12 cellular contexts compared by ENCODE assay signal in the genomic region with DNA sequence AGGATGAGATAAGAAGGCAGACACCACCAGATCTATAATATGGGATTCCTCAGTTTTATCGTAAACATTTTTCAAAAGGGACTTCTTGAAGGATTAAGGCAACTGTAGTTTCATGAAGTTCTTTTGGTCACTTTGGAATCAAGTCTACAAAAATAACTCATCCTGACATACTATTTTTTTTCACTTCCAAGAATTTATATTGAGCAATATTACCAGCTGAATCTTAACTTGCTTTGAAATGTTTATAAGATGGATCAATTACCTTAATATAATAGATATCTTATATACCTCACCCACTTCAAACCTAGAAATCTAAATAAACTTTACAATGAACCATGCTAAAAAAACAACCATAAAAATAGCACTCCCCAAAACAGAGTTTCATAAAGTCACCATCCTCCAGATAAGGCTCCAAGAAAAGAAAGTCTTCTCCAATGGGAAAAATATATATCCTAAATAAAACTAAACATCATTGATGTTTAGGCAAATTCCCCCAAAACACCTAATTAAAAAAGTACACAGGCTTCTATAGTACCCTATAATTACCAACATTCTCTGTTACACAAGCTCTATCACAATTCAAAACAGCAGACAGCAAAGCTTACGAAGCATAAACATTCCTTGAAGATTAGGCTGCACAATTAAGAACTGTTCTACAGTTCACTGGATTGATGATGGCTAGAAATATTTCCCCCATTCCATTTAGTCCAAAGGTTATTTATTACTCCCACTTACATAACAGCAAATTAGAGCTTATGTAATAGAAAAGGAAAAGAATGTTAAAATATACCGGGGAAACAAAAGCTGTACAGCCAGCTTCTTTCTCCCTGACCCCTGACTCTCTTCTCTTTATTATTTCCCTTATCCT. TPM values are rescaled to one million over a fixed set of nuclear protein-coding genes. Genes with fewer than 3 reads are reported as not detected.
DNase-seq lines count a peak whose midpoint lies in the region; ATAC-seq, FAIRE-seq and TF ChIP-seq lines count a peak whose summit lies in the region.
"Had no signal": no experiment of that assay in that cellular context is flagged by ENCODE, and none has a peak within 500 bp of the region (broad histone marks: within the 10 kb centered on the region; RNA-seq: fewer than 3 reads in every experiment).

No MANE protein-coding gene starts in this region.

- no peaks in the 10 kb centered on the region for H3K9me1 ChIP-seq in keratinocyte (ENCODE audit: control insufficient read depth, extremely low read depth, insufficient read depth, low read length)

- H3K9ac ChIP-seq in keratinocyte (ENCODE audit: control insufficient read depth, extremely low read depth, insufficient read depth, low read length): no peak overlapping the region

- WGBS in small intestine, 3 donors: 35 to 50% (median 41%) methylated on average over 3 of the region's 3 CpGs

- dilution Hi-C loops in keratinocyte (cut with MboI; ENCODE audit: extremely low pct_ligation_motif_present, low sequenced_read_pairs): no loop called here

- H3K4me1 ChIP-seq in keratinocyte (ENCODE audit: control insufficient read depth, extremely low read depth, insufficient read depth, low read length): peaks cover 10% of the 10 kb centered on the region
- peaks cover 2 to 3% of the 10 kb centered on the region in 2 donors for H3K4me1 ChIP-seq in small intestine (ENCODE audit: control insufficient read depth in 2 of 2, insufficient read depth in 1 of 2, low read depth in 1 of 2, low read length in 1 of 2)

- H3K4me3 ChIP-seq in keratinocyte (ENCODE audit: control insufficient read depth in 2 of 3, extremely low read depth in 1 of 3, insufficient read depth in 2 of 3, low read depth in 1 of 3, low read length in 3 of 3) (peak overlapping the region in 1 of 3 experiments; percentile 19), small intestine (ENCODE audit: low read depth in 1 of 2, low read length in 2 of 2) (no peak overlapping the region)
- H3K4me3 ChIP-seq: GM23338 had no signal

- H4K20me1 ChIP-seq in keratinocyte (ENCODE audit: control insufficient read depth, extremely low read depth, insufficient read depth, low read length): no peaks in the 10 kb centered on the region

- H3K27ac ChIP-seq in keratinocyte (ENCODE audit: control insufficient read depth, insufficient read depth, low read length) (no peak overlapping the region), small intestine (ENCODE audit: low read depth in 1 of 2, low read length in 1 of 2) (peak overlapping the region in 1 of 2 donors; percentile 2)

- H3K36me3 ChIP-seq in keratinocyte (ENCODE audit: control insufficient read depth in 2 of 2, extremely low read depth in 1 of 2, insufficient read depth in 2 of 2, low read length in 2 of 2) (no peaks in the 10 kb centered on the region), small intestine (ENCODE audit: control insufficient read depth in 2 of 2, insufficient read depth in 2 of 2, low read length in 2 of 2) (no peaks in the 10 kb centered on the region)

- H3K27me3 ChIP-seq in keratinocyte (ENCODE audit: control insufficient read depth, extremely low read depth, insufficient read depth, low read length): no peaks in the 10 kb centered on the region
- peaks cover 0 to 2% of the 10 kb centered on the region in 2 donors for H3K27me3 ChIP-seq in small intestine (ENCODE audit: control insufficient read depth in 2 of 2, insufficient read depth in 2 of 2, low read length in 2 of 2)

- H3K9me3 ChIP-seq in keratinocyte (ENCODE audit: control insufficient read depth, low read depth, low read length) (no peaks in the 10 kb centered on the region), small intestine (ENCODE audit: control insufficient read depth, low read depth) (no peaks in the 10 kb centered on the region)

- peak overlapping the region; percentile 1 for H3K4me2 ChIP-seq in keratinocyte (ENCODE audit: control insufficient read depth, extremely low read depth, insufficient read depth, low read depth, low read length)
- H3K4me2 ChIP-seq: GM23338 had no signal

- ATAC-seq in GM21360 (IDR thresholded peaks at IDR 0.05; ENCODE audit: unreplicated experiment): no peak
- ATAC-seq: effector memory CD8-positive, alpha-beta T cell; GM23338 had no signal

- H3K79me2 ChIP-seq in keratinocyte (ENCODE audit: control insufficient read depth, insufficient read depth, low read length): peaks cover 10% of the 10 kb centered on the region

- DNase-seq in ELR (ENCODE audit: low read depth) (peak; percentile 46), astrocyte of the hippocampus (ENCODE audit: low read depth, low spot score) (peak; percentile 42), keratinocyte (ENCODE audit: low read depth, low spot score) (no peak), small intestine (peak; percentile 81), NK-92 (lab: John Stamatoyannopoulos, UW; ENCODE audit: unreplicated experiment) (no peak)
- DNase-seq in central memory CD4-positive, alpha-beta T cell: no peak
- DNase-seq in stimulated activated CD4-positive, alpha-beta T cell treated with anti-CD3 and anti-CD28 coated beads, Interleukin-15, amount 100 ng/mL, for 24 hours: no peak
- DNase-seq: activated gamma-delta T cell treated with Interleukin-2 at 50 U/mL for 16 hours; effector memory CD8-positive, alpha-beta T cell; NCI-H1092 had no signal

- H2AFZ ChIP-seq in keratinocyte (ENCODE audit: control insufficient read depth, low read length): no peak overlapping the region
- H2AFZ ChIP-seq: GM23338 had no signal

- no peak for TF ChIP-seq CTCF in keratinocyte (optimal IDR thresholded peaks at IDR 0.05 in 1 of 3, IDR thresholded peaks at IDR 0.05 in 1 of 3, conservative IDR thresholded peaks at IDR 0.05 in 1 of 3; ENCODE audit: extremely low read depth in 1 of 3, insufficient read depth in 2 of 3, low read length in 3 of 3)

- FAIRE-seq in keratinocyte (lab: Jason Lieb, UNC): peak; percentile 57
- peak; percentile 92 for FAIRE-seq in small intestine (lab: Jason Lieb, UNC)

RNA-seq across cellular contexts. Expression of a gene that starts 49.6 kb away (rescaled TPM):
- 13.4 to 26.6 TPM (median 22.7 TPM) in 3 replicates for polyA plus RNA-seq in keratinocyte
- 97.8 TPM for polyA plus RNA-seq in keratinocyte (2011; ENCODE audit: low read depth)
- polyA plus RNA-seq in keratinocyte (2011; cell fraction: cytosol; rRNA removed): 5.4 and 11.3 TPM in 2 replicates
- polyA plus RNA-seq in keratinocyte (2011; cell fraction: nucleus; rRNA removed): 18.3 and 24.3 TPM in 2 replicates
- polyA plus RNA-seq in keratinocyte (2012; ENCODE audit: low replicate concordance): 24.4 and 36.1 TPM in 2 replicates
- 56.5 to 74.6 TPM (median 62.3 TPM) in 3 replicates for polyA minus RNA-seq in keratinocyte
- polyA minus RNA-seq in keratinocyte (2011; cell fraction: cytosol; rRNA and poly(A)+ RNA removed): 19.2 TPM
- 23.7 and 44.8 TPM in 2 replicates for polyA minus RNA-seq in keratinocyte (2011; cell fraction: nucleus; rRNA and poly(A)+ RNA removed)
- polyA plus RNA-seq in small intestine: 10 to 100 TPM; 20.2 to 60.3 (median 40.9) TPM

Comparison
In these comparisons a context has a peak if more than half of its experiments do, and no peak if none do; other contexts are left out.
1. DNase-seq: peak in ELR (single experiment), astrocyte of the hippocampus (single experiment) and small intestine (single experiment); none in keratinocyte (single experiment), NK-92 (single experiment), central memory CD4-positive, alpha-beta T cell (single experiment) and stimulated activated CD4-positive, alpha-beta T cell treated with anti-CD3 and anti-CD28 coated beads, Interleukin-15, amount 100 ng/mL, for 24 hours (single experiment).